ENCODE assay signal across 8 cellular contexts in the genomic region with DNA sequence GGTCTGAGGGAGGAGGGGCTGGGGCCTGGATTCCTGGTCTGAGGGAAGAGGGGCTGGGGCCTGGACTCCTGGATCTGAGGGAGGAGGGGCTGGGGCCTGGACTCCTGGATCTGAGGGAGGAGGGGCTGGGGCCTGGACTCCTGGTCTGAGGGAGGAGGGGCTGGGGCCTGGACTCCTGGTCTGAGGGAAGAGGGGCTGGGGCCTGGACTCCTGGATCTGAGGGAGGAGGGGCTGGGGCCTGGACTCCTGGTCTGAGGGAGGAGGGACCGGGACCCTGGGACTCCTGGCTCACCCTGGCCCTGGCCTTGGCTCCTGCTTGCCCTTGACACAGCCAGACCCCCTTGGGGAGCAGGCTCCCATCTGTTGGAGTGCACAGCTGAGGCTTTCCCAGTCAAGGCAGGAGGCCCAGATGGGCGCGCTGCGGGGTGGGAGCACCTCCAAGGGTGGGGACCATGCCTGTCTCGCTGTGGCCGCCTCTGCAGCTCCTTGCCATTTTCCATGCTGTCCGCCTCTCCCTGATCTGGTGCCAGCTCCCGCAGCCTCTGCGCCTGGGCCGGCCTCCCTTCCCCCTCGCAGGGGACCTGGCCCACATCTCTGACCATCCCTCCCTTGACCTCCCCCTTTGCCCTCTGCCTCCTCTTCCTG. TPM values are rescaled to one million over a fixed set of nuclear protein-coding genes. Genes with fewer than 3 reads are reported as not detected.
DNase-seq lines count a peak whose midpoint lies in the region; ATAC-seq and TF ChIP-seq lines count a peak whose summit lies in the region.
"Not testable (repeated sequence)": the region's sequence is repeated elsewhere in the genome, so short reads cannot be mapped to it uniquely, and the experiment has no call there.
"Had no signal": no experiment of that assay in that cellular context is flagged by ENCODE, and none has a peak within 500 bp of the region (broad histone marks: within the 10 kb centered on the region; RNA-seq: fewer than 3 reads in every experiment).

No MANE protein-coding gene starts in this region.

- intact Hi-C loops in CD4-positive, alpha-beta T cell (cut with DNase I, micrococcal nuclease); right cardiac atrium (cut with DNase I): not testable (repeated sequence)

- H2AFZ ChIP-seq in SK-N-SH (ENCODE audit: low read depth); neuron (ENCODE audit: low read depth, low read length): not testable (repeated sequence)

- not testable (repeated sequence) for H3K4me3 ChIP-seq in H7 (ENCODE audit: insufficient read depth, low read depth, low read length); SK-N-SH (ENCODE audit: low read depth in 2 of 2, low read length in 1 of 2); right cardiac atrium (ENCODE audit: low read length)
- peak overlapping the region; percentile 10 for H3K4me3 ChIP-seq in neuron (ENCODE audit: low read length)

- H3K27ac ChIP-seq in CD4-positive, alpha-beta T cell (ENCODE audit: low read depth, low read length); SK-N-SH (ENCODE audit: low read depth in 2 of 2, low read length in 1 of 2): not testable (repeated sequence)
- peak overlapping the region; percentile 28 for H3K27ac ChIP-seq in right cardiac atrium (ENCODE audit: low read length)

- not testable (repeated sequence) for H3K4me2 ChIP-seq in SK-N-SH

- H3K27ac Mint-ChIP-seq in CD4-positive, alpha-beta T cell = not testable (repeated sequence)
- H3K27ac Mint-ChIP-seq in brain (peak overlapping the region; percentile 33 to 97 (median 55)), glutamatergic neuron (ENCODE audit: unreplicated experiment) (peak overlapping the region; percentile 93)

- not testable (repeated sequence) for H3K9me3 ChIP-seq in CD4-positive, alpha-beta T cell (ENCODE audit: control insufficient read depth, low read length); SK-N-SH; right cardiac atrium (ENCODE audit: control insufficient read depth, low read length); neuron (ENCODE audit: low read length)

- not testable (repeated sequence) for H3K36me3 ChIP-seq in H7 (replicated peaks; ENCODE audit: control insufficient read depth, insufficient read depth, low read length); SK-N-SH (replicated peaks in 1 of 2; ENCODE audit: control insufficient read depth in 1 of 2, insufficient read depth in 2 of 2, low read length in 1 of 2)
- peaks cover 16% of the 10 kb centered on the region for H3K36me3 ChIP-seq in neuron (ENCODE audit: insufficient read depth, low read length)

- H3F3A ChIP-seq in SK-N-SH (replicated peaks; ENCODE audit: insufficient read depth) = not testable (repeated sequence)

- not testable (repeated sequence) for TF ChIP-seq CTCF in CD4-positive, alpha-beta T cell (IDR thresholded peaks at IDR 0.05); SK-N-SH (IDR thresholded peaks at IDR 0.05); brain (conservative IDR thresholded peaks at IDR 0.05); glutamatergic neuron (IDR thresholded peaks at IDR 0.05; ENCODE audit: partially characterized antibody, unreplicated experiment)

- H3K9me3 Mint-ChIP-seq in CD4-positive, alpha-beta T cell; brain: not testable (repeated sequence)
- peaks cover 16% of the 10 kb centered on the region for H3K9me3 Mint-ChIP-seq in glutamatergic neuron (ENCODE audit: unreplicated experiment)

- peaks cover 26% of the 10 kb centered on the region for H3K27me3 ChIP-seq in CD4-positive, alpha-beta T cell (ENCODE audit: control insufficient read depth, insufficient read depth, low read length)
- H3K27me3 ChIP-seq in H7 (ENCODE audit: control insufficient read depth, insufficient read depth, low read length) (peaks cover 36% of the 10 kb centered on the region), SK-N-SH (ENCODE audit: insufficient read depth) (peaks cover 22% of the 10 kb centered on the region; the same call in 1 of the 2 replicates)
- not testable (repeated sequence) for H3K27me3 ChIP-seq in right cardiac atrium (ENCODE audit: control insufficient read depth, insufficient read depth); neuron (ENCODE audit: insufficient read depth, low read length)

- H4K20me1 ChIP-seq in SK-N-SH (ENCODE audit: insufficient read depth) = not testable (repeated sequence)

- not testable (repeated sequence) for DNase-seq in CD4-positive, alpha-beta T cell
- peak; percentile 68 for DNase-seq in H7
- DNase-seq in SK-N-SH = peak; percentile 48
- peak; percentile 67 for DNase-seq in glutamatergic neuron
- DNase-seq in right cardiac atrium = peak in 2 of 3 donors; percentile 62 to 63

- TF ChIP-seq RAD21 in SK-N-SH (IDR thresholded peaks at IDR 0.05; ENCODE audit: low read length) = not testable (repeated sequence)

- WGBS in SK-N-SH (ENCODE audit: low lambda C conversion rate) = 71% methylated on average over 5 of the region's 11 CpGs
- WGBS in right cardiac atrium = 68% methylated on average over 11 of the region's 11 CpGs

- H3K36me3 Mint-ChIP-seq in CD4-positive, alpha-beta T cell (ENCODE audit: low read depth); brain; glutamatergic neuron (ENCODE audit: unreplicated experiment): not testable (repeated sequence)

- H3K9ac ChIP-seq in SK-N-SH = not testable (repeated sequence)

- not testable (repeated sequence) for ATAC-seq in CD4-positive, alpha-beta T cell (ENCODE audit: poor library complexity); right cardiac atrium

- not testable (repeated sequence) for H3K9me2 ChIP-seq in SK-N-SH

- POLR2A ChIA-PET in CD4-positive, alpha-beta T cell (lab: Charles Lee) = not testable (repeated sequence)
- POLR2A ChIA-PET in SK-N-SH (lab: Yijun Ruan, JAX) = interaction anchor here (1.0 kb wide), 1 partner anchor 132 kb away, joined by 4 read pairs; a partner anchor contains a TSS

- H3K4me1 ChIP-seq in SK-N-SH (ENCODE audit: control insufficient read depth in 1 of 2, insufficient read depth in 2 of 2, low read depth in 1 of 2, low read length in 1 of 2) = peaks cover 0 to 38% of the 10 kb centered on the region in 2 experiments; a peak in 1 of 4 replicates
- H3K4me1 ChIP-seq in right cardiac atrium (ENCODE audit: control insufficient read depth, insufficient read depth, low read length) = not testable (repeated sequence)
- peaks cover 37% of the 10 kb centered on the region for H3K4me1 ChIP-seq in neuron (ENCODE audit: insufficient read depth, low read length)

- peaks cover 29% of the 10 kb centered on the region for H3K4me1 Mint-ChIP-seq in CD4-positive, alpha-beta T cell (ENCODE audit: low read depth)
- H3K4me1 Mint-ChIP-seq in brain = peaks cover 44% of the 10 kb centered on the region
- peaks cover 31% of the 10 kb centered on the region for H3K4me1 Mint-ChIP-seq in glutamatergic neuron (ENCODE audit: low read depth, unreplicated experiment)

- not testable (repeated sequence) for H3K79me2 ChIP-seq in SK-N-SH (ENCODE audit: insufficient read depth)

- CTCF ChIA-PET in CD4-positive, alpha-beta T cell (lab: Charles Lee) = not testable (repeated sequence)
- CTCF ChIA-PET in SK-N-SH (lab: Yijun Ruan, JAX) = interaction anchor here (1.5 kb wide), 1 partner anchor 43 kb away, joined by 6 read pairs; no protein-coding TSS in a partner anchor

- peaks cover 26% of the 10 kb centered on the region for H3K27me3 Mint-ChIP-seq in CD4-positive, alpha-beta T cell
- H3K27me3 Mint-ChIP-seq in brain = peaks cover 11% of the 10 kb centered on the region
- H3K27me3 Mint-ChIP-seq in glutamatergic neuron (ENCODE audit: unreplicated experiment) = peaks cover 32% of the 10 kb centered on the region

- not testable (repeated sequence) for TF ChIP-seq EP300 in SK-N-SH (IDR thresholded peaks at IDR 0.05; ENCODE audit: borderline replicate concordance in 1 of 2, low read depth in 1 of 2, low read length in 1 of 2)

- H3K4me3 Mint-ChIP-seq in CD4-positive, alpha-beta T cell = peak overlapping the region; percentile 76
- peak overlapping the region; percentile 91 to 99 (median 97) for H3K4me3 Mint-ChIP-seq in brain
- H3K4me3 Mint-ChIP-seq in glutamatergic neuron (ENCODE audit: unreplicated experiment) = peak overlapping the region; percentile 100

RNA-seq across cellular contexts. Expression of a gene that starts 2.0 kb away (rescaled TPM):
- total RNA-seq in CD4-positive, alpha-beta T cell = 1 to 10 TPM; 3.2 to 4.6 TPM
- 9.9 and 11.9 TPM in 2 replicates for total RNA-seq in H7 (2014; rRNA removed; shearing (Covaris generic))
- polyA plus RNA-seq in SK-N-SH (2012; rRNA removed) = 0.75 and 0.77 TPM in 2 replicates
- polyA plus RNA-seq in SK-N-SH (2012; cell fraction: cytosol; rRNA removed) = 0.80 and 1.9 TPM in 2 replicates
- 0.95 and 1.7 TPM in 2 replicates for polyA plus RNA-seq in SK-N-SH (2012; cell fraction: nucleus; rRNA removed)
- polyA plus RNA-seq in brain (ENCODE audit: insufficient read depth, low read depth, low replicate concordance) = 213 TPM
- total RNA-seq in glutamatergic neuron (ENCODE audit: unreplicated experiment) = 650 TPM
- 100 to 1,000 TPM; 194 to 295 (median 234) TPM for total RNA-seq in right cardiac atrium
- 104 TPM for polyA plus RNA-seq in right cardiac atrium
- total RNA-seq: PC-9 had no signal

RNA-seq across cellular contexts. Expression of a gene that starts 32.9 kb away (rescaled TPM):
- total RNA-seq in CD4-positive, alpha-beta T cell = 100 to 1,000 TPM in 1 of 2 experiments, 10 to 100 TPM in 1; 96.0 to 102 TPM
- 140 and 163 TPM in 2 replicates for total RNA-seq in H7 (2014; rRNA removed; shearing (Covaris generic))
- polyA plus RNA-seq in SK-N-SH (2012; rRNA removed) (252 and 287 TPM in 2 replicates), brain (ENCODE audit: insufficient read depth, low read depth, low replicate concordance) (203 TPM), right cardiac atrium (140 TPM)
- polyA plus RNA-seq in SK-N-SH (2012; cell fraction: cytosol; rRNA removed) = 141 and 200 TPM in 2 replicates
- 193 and 241 TPM in 2 replicates for polyA plus RNA-seq in SK-N-SH (2012; cell fraction: nucleus; rRNA removed)
- total RNA-seq in glutamatergic neuron (ENCODE audit: unreplicated experiment) (139 TPM), right cardiac atrium (100 to 1,000 TPM in 1 of 4 donors, 10 to 100 TPM in 3; 79.6 to 113 (median 90.3) TPM)

Comparison
In these comparisons a context has a peak if more than half of its experiments do, and no peak if none do; other contexts are left out.
1. RNA of a gene that starts 2.0 kb away (total RNA-seq): 650 TPM in glutamatergic neuron (single experiment) and 194 to 295 TPM in right cardiac atrium; 9.9 to 11.9 TPM in H7 and 3.2 to 4.6 TPM in CD4-positive, alpha-beta T cell; every median in the first group is over 10 times any median in the second.
2. Peak in every context shown above with its lines, with median percentiles within 50 percentile points of each other: H3K4me3 Mint-ChIP-seq.